In genomic region chr20:6657111-6657510, GRCh38 we compare ENCODE assay signal across 10 cellular contexts.
"Had no signal": no experiment of that assay in that cellular context is flagged by ENCODE, and none has a peak within 500 bp of the region (broad histone marks: within the 10 kb centered on the region; RNA-seq: fewer than 3 reads in every experiment).

No MANE protein-coding gene starts in this region.

- H3K4me3 ChIP-seq: GM23248, HAP-1, K562 had no signal

- H3K9me3 ChIP-seq: HAP-1 had no signal

- FAIRE-seq: K562 had no signal

- H3K9ac ChIP-seq: GM23248 had no signal

- H3K36me3 ChIP-seq: HAP-1 had no signal

- H2AFZ ChIP-seq: GM23248 had no signal

- H3K4me1 ChIP-seq: HAP-1 had no signal

- ATAC-seq: HCT116, K562 had no signal

- DNase-seq: GM23248, GOT3, H7, HFFc6, IMR-90, KG1 had no signal

- H3K27ac ChIP-seq: GM23248, HL-60 had no signal
